Comparison of ENCODE assay signal across 12 cellular contexts in genomic region chr11:47857485-47858168, GRCh38. TPM values are rescaled to one million over a fixed set of nuclear protein-coding genes. Genes with fewer than 3 reads are reported as not detected.
A peak's percentile ranks its signal among the peaks of the same experiment; 100 is the strongest.
DNase-seq lines count a peak whose midpoint lies in the region; ATAC-seq, FAIRE-seq and TF ChIP-seq lines count a peak whose summit lies in the region.
"Had no signal": no experiment of that assay in that cellular context is flagged by ENCODE, and none has a peak within 500 bp of the region (broad histone marks: within the 10 kb centered on the region; RNA-seq: fewer than 3 reads in every experiment).

No MANE protein-coding gene starts in this region.

- H3K79me2 ChIP-seq in astrocyte (ENCODE audit: insufficient read depth, low read length): no peaks in the 10 kb centered on the region

- H3K36me3 Mint-ChIP-seq in astrocyte (ENCODE audit: low read depth, unreplicated experiment): no peaks in the 10 kb centered on the region

- H3K4me3 ChIP-seq in right cardiac atrium (ENCODE audit: low read length): no peak overlapping the region
- no peak overlapping the region for H3K4me3 ChIP-seq in right atrium auricular region
- no peak overlapping the region for H3K4me3 ChIP-seq in astrocyte (ENCODE audit: insufficient read depth, low read depth, low read length)
- no peak overlapping the region for H3K4me3 ChIP-seq in upper lobe of right lung
- H3K4me3 ChIP-seq: ascending aorta had no signal

- intact Hi-C loops in right cardiac atrium (cut with DNase I) (loop anchor here in 1 of 4 donors (10.0 kb wide), 1 partner anchor 483 kb away; the partner anchor contains the start of gene SPI1), upper lobe of right lung (cut with DNase I) (no loop called here)

- ATAC-seq in right cardiac atrium: peak; percentile 5 to 7
- ATAC-seq in HG03135 (IDR thresholded peaks at IDR 0.05; ENCODE audit: unreplicated experiment): peak; percentile 35
- no peak for ATAC-seq in upper lobe of right lung
- ATAC-seq: activated T-cell treated with anti-CD3 and anti-CD28 coated beads, Interleukin-2, amount 50 U/mL, for 4 hours; Right ventricle myocardium inferior had no signal

- no peaks in the 10 kb centered on the region for H3K9me3 Mint-ChIP-seq in astrocyte (ENCODE audit: unreplicated experiment)
- H3K9me3 Mint-ChIP-seq: activated T-cell treated with anti-CD3 and anti-CD28 coated beads, Interleukin-2, amount 50 U/mL, for 4 hours had no signal

- DNase-seq in right cardiac atrium (no peak), right atrium auricular region (ENCODE audit: low spot score) (no peak), astrocyte (ENCODE audit: low read depth) (no peak), upper lobe of right lung (no peak), A172 (ENCODE audit: low spot score) (no peak), DMS 273 treated with DMSO at 0.1 percent for 48 hours (lab: John Stamatoyannopoulos, UW) (no peak), SW 1271 (lab: John Stamatoyannopoulos, UW) (no peak)
- DNase-seq: activated T-cell treated with anti-CD3 and anti-CD28 coated beads, Interleukin-2, amount 50 U/mL, for 4 hours; NCI-H345 had no signal

- H3K4me2 ChIP-seq in astrocyte (ENCODE audit: low read length): peak overlapping the region; percentile 35

- no peaks in the 10 kb centered on the region for H4K20me1 ChIP-seq in astrocyte (ENCODE audit: insufficient read depth, low read length)

- TF ChIP-seq CTCF in right atrium auricular region (IDR thresholded peaks at IDR 0.05) (no peak), astrocyte (IDR thresholded peaks at IDR 0.05; ENCODE audit: insufficient read depth, low read depth, low read length) (no peak), upper lobe of right lung (IDR thresholded peaks at IDR 0.05) (no peak)

- no peak overlapping the region for H3K27ac Mint-ChIP-seq in astrocyte (ENCODE audit: unreplicated experiment)

- FAIRE-seq in astrocyte (lab: Jason Lieb, UNC): no peak

- H2AFZ ChIP-seq in astrocyte (ENCODE audit: low read depth, low read length): no peak overlapping the region

- H3K27me3 ChIP-seq in right cardiac atrium (ENCODE audit: control insufficient read depth, insufficient read depth): no peaks in the 10 kb centered on the region
- no peaks in the 10 kb centered on the region for H3K27me3 ChIP-seq in right atrium auricular region
- no peaks in the 10 kb centered on the region for H3K27me3 ChIP-seq in astrocyte (ENCODE audit: insufficient read depth, low read length)
- no peaks in the 10 kb centered on the region for H3K27me3 ChIP-seq in upper lobe of right lung
- H3K27me3 ChIP-seq: ascending aorta had no signal

- H3K27me3 Mint-ChIP-seq in astrocyte (ENCODE audit: low read depth, unreplicated experiment): no peaks in the 10 kb centered on the region

- no peaks in the 10 kb centered on the region for H3K4me1 ChIP-seq in right cardiac atrium (ENCODE audit: control insufficient read depth, insufficient read depth, low read length)
- peaks cover 0 to 11% of the 10 kb centered on the region in 2 donors for H3K4me1 ChIP-seq in right atrium auricular region
- H3K4me1 ChIP-seq in astrocyte (ENCODE audit: insufficient read depth, low read length): peaks cover 12% of the 10 kb centered on the region
- peaks cover 4% of the 10 kb centered on the region for H3K4me1 ChIP-seq in upper lobe of right lung

- H3K27ac ChIP-seq in right cardiac atrium (ENCODE audit: low read length): no peak overlapping the region
- H3K27ac ChIP-seq in right atrium auricular region: no peak overlapping the region
- H3K27ac ChIP-seq in astrocyte (ENCODE audit: low read depth, low read length): no peak overlapping the region
- peak overlapping the region; percentile 17 for H3K27ac ChIP-seq in upper lobe of right lung
- H3K27ac ChIP-seq: ascending aorta had no signal

- WGBS in right cardiac atrium: 50% methylated on average over 5 of the region's 5 CpGs

- no peaks in the 10 kb centered on the region for H3K9me3 ChIP-seq in right cardiac atrium (ENCODE audit: control insufficient read depth, low read length)
- H3K9me3 ChIP-seq in right atrium auricular region: no peaks in the 10 kb centered on the region
- H3K9me3 ChIP-seq in astrocyte (ENCODE audit: insufficient read depth, low read depth, low read length): no peaks in the 10 kb centered on the region
- H3K9me3 ChIP-seq in upper lobe of right lung: no peaks in the 10 kb centered on the region
- H3K9me3 ChIP-seq: ascending aorta had no signal

- H3K4me1 Mint-ChIP-seq in astrocyte (ENCODE audit: low read depth, unreplicated experiment): no peaks in the 10 kb centered on the region

- H3K4me3 Mint-ChIP-seq in astrocyte (ENCODE audit: unreplicated experiment): no peak overlapping the region
- H3K4me3 Mint-ChIP-seq: activated T-cell treated with anti-CD3 and anti-CD28 coated beads, Interleukin-2, amount 50 U/mL, for 4 hours had no signal

- H3K9ac ChIP-seq in astrocyte (ENCODE audit: low read length): no peak overlapping the region

- no peaks in the 10 kb centered on the region for H3K36me3 ChIP-seq in right atrium auricular region
- H3K36me3 ChIP-seq in astrocyte (ENCODE audit: insufficient read depth, low read length): no peaks in the 10 kb centered on the region
- H3K36me3 ChIP-seq in upper lobe of right lung: no peaks in the 10 kb centered on the region
- H3K36me3 ChIP-seq: ascending aorta had no signal

RNA-seq across cellular contexts. Expression of gene NUP160, which starts 9.5 kb away (rescaled TPM):
- total RNA-seq in right cardiac atrium (10 to 100 TPM; 14.7 to 18.4 (median 15.3) TPM), right atrium auricular region (10 to 100 TPM in 1 of 2 donors, 1 to 10 TPM in 1; 7.1 to 11.7 TPM), astrocyte (22.9 and 23.8 TPM in 2 replicates), upper lobe of right lung (40.4 TPM)
- polyA plus RNA-seq in right cardiac atrium: 8.1 TPM
- 42.3 and 43.4 TPM in 2 replicates for total RNA-seq in A172 (2014; rRNA removed; shearing (Covaris generic))
